Comparison of ENCODE assay signal across 8 cellular contexts in the genomic region with DNA sequence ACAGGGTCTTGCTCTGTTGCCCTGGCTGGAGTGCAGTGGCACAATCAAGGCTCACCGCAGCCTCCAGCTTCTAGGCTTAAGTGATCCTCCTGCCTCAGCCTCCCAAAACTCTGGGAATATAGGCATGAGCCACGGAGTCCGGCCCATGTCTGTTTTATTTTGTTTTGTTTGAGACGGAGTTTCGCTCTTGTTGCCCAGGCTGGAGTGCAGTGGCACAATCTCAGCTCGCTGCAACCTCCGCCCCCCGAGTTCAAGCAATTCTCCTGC. TPM values are rescaled to one million over a fixed set of nuclear protein-coding genes. Genes with fewer than 3 reads are reported as not detected.
DNase-seq lines count a peak whose midpoint lies in the region; ATAC-seq, FAIRE-seq and TF ChIP-seq lines count a peak whose summit lies in the region.
"Not testable (repeated sequence)": the region's sequence is repeated elsewhere in the genome, so short reads cannot be mapped to it uniquely, and the experiment has no call there.

No MANE protein-coding gene starts in this region.

- H3K79me2 ChIP-seq in KMS-11 (ENCODE audit: insufficient read depth, low read depth); GM12878 (ENCODE audit: control insufficient read depth, insufficient read depth, low read length): not testable (repeated sequence)

- not testable (repeated sequence) for H4K20me1 ChIP-seq in KMS-11 (ENCODE audit: insufficient read depth); GM12878 (ENCODE audit: control insufficient read depth, insufficient read depth)

- not testable (repeated sequence) for H3K9me3 ChIP-seq in GM12878 (replicated peaks; ENCODE audit: control insufficient read depth, insufficient read depth, low read length); esophagus muscularis mucosa; liver (ENCODE audit: control insufficient read depth in 4 of 4, low read length in 3 of 4); ovary; thymus (ENCODE audit: control insufficient read depth)

- not testable (repeated sequence) for H3K4me3 ChIP-seq in KMS-11 (IDR thresholded peaks at IDR 0.05; ENCODE audit: insufficient read depth, low read depth, low read length)
- H3K4me3 ChIP-seq in GM12878 (peak overlapping the region; percentile 76), esophagus muscularis mucosa (peak overlapping the region; percentile 70 to 97 (median 82)), liver (ENCODE audit: low read depth in 1 of 3, low read length in 3 of 3) (peak overlapping the region; percentile 80 to 94 (median 91)), ovary (peak overlapping the region; percentile 56), thymus (ENCODE audit: low read length) (peak overlapping the region; percentile 59)

- not testable (repeated sequence) for ATAC-seq in WTC11, GM12878

- TF ChIP-seq CTCF in CD14-positive monocyte (IDR thresholded peaks at IDR 0.05); KMS-11 (conservative IDR thresholded peaks at IDR 0.05; ENCODE audit: low read depth, low read length); WTC11 (IDR thresholded peaks at IDR 0.05); GM12878 (IDR thresholded peaks at IDR 0.05 in 2 of 3, conservative IDR thresholded peaks at IDR 0.05 in 1 of 3; ENCODE audit: control insufficient read depth in 2 of 3, extremely low read depth in 1 of 3, insufficient read depth in 1 of 3, low read depth in 3 of 3, low read length in 3 of 3); esophagus muscularis mucosa (IDR thresholded peaks at IDR 0.05); liver (IDR thresholded peaks at IDR 0.05; ENCODE audit: low read depth, low read length, missing input control); ovary (IDR thresholded peaks at IDR 0.05): not testable (repeated sequence)

- in situ Hi-C loops in GM12878 (cut with MboI): not testable (repeated sequence)

- H2AFZ ChIP-seq in KMS-11 (ENCODE audit: low read depth): peak overlapping the region; percentile 89; the same call in 1 of the 2 replicates
- H2AFZ ChIP-seq in GM12878 (ENCODE audit: control insufficient read depth, low read depth, low read length): peak overlapping the region; percentile 89; the same call in 1 of the 2 replicates

- WGBS in GM12878 (ENCODE audit: insufficient coverage, insufficient replicate concordance, low lambda C conversion rate, missing lambda C conversion rate): 98% methylated on average over 8 of the region's 8 CpGs
- 90% methylated on average over 8 of the region's 8 CpGs for WGBS in esophagus muscularis mucosa
- WGBS in liver: 92% methylated on average over 8 of the region's 8 CpGs
- WGBS in ovary, 3 donors: 73 to 85% (median 82%) methylated on average over 8 of the region's 8 CpGs
- 89% methylated on average over 8 of the region's 8 CpGs for WGBS in thymus

- not testable (repeated sequence) for BruUV-seq in GM12878 (replicated peaks; lab: Mats Ljungman, UMichigan)

- TF ChIP-seq RAD21 in GM12878 (IDR thresholded peaks at IDR 0.05; ENCODE audit: insufficient read depth, low read depth, low read length); liver (IDR thresholded peaks at IDR 0.05): not testable (repeated sequence)

- DNase-seq in CD14-positive monocyte (ENCODE audit: low spot score); WTC11 (ENCODE audit: low spot score); GM12878 (ENCODE audit: low read depth, low spot score); esophagus muscularis mucosa (ENCODE audit: extremely low spot score); ovary: not testable (repeated sequence)

- FAIRE-seq in GM12878 (lab: Jason Lieb, UNC): not testable (repeated sequence)

- H3K27ac ChIP-seq in KMS-11 (peak overlapping the region; percentile 95), GM12878 (ENCODE audit: control insufficient read depth, insufficient read depth) (peak overlapping the region; percentile 88), esophagus muscularis mucosa (replicated peaks in 1 of 4) (peak overlapping the region; percentile 97 to 100 (median 98)), liver (ENCODE audit: low read depth in 1 of 2, low read length in 2 of 2) (peak overlapping the region; percentile 97 to 99), ovary (peak overlapping the region in 1 of 2 donors; percentile 99)
- H3K27ac ChIP-seq in thymus (ENCODE audit: low read depth): not testable (repeated sequence)

- H3K36me3 ChIP-seq in KMS-11 (ENCODE audit: insufficient read depth); GM12878 (ENCODE audit: control insufficient read depth in 2 of 2, insufficient read depth in 2 of 2, low read length in 1 of 2); liver (ENCODE audit: control insufficient read depth in 4 of 4, insufficient read depth in 3 of 4, low read depth in 1 of 4, low read length in 3 of 4); ovary: not testable (repeated sequence)
- H3K36me3 ChIP-seq in esophagus muscularis mucosa: peaks cover 3 to 27% (median 21%) of the 10 kb centered on the region in 4 donors
- peaks cover 13% of the 10 kb centered on the region for H3K36me3 ChIP-seq in thymus (ENCODE audit: control insufficient read depth, insufficient read depth)

- not testable (repeated sequence) for H3K9me3 Mint-ChIP-seq in CD14-positive monocyte, WTC11

- H3K4me2 ChIP-seq in KMS-11 (peak overlapping the region; percentile 41), GM12878 (ENCODE audit: control insufficient read depth, insufficient read depth) (peak overlapping the region; percentile 93)

- not testable (repeated sequence) for H3K27me3 Mint-ChIP-seq in CD14-positive monocyte (ENCODE audit: low read depth in 3 of 3); WTC11 (ENCODE audit: low read depth)

- RAD21 ChIA-PET in GM12878 (lab: Charles Lee; ENCODE audit: unreplicated experiment): interaction anchor here (0.7 to 4.8 kb wide), 13 partner anchors 13 to 236 kb away, joined by 3 to 31 read pairs (median 4); a partner anchor contains a TSS

- peak overlapping the region in 6 of 7 donors; percentile 48 to 84 (median 80) for H3K27ac Mint-ChIP-seq in CD14-positive monocyte
- H3K27ac Mint-ChIP-seq in WTC11: not testable (repeated sequence)

- POLR2A ChIA-PET in WTC11 (lab: Charles Lee) (interaction anchor here (1.0 kb wide), 2 partner anchors 18 to 166 kb away, joined by 3 read pairs; a partner anchor contains a TSS), GM12878 (lab: Charles Lee) (interaction anchor here (0.8 to 1.6 kb wide), 7 partner anchors 26 to 166 kb away, joined by 3 to 4 read pairs (median 3); a partner anchor contains a TSS)

- SMC1A ChIA-PET in GM12878 (lab: Charles Lee; ENCODE audit: uncharacterized antibody, unreplicated experiment): interaction anchor here (1.0 to 1.6 kb wide), 4 partner anchors 64 to 165 kb away, joined by 3 read pairs; a partner anchor contains a TSS

- peak overlapping the region; percentile 77 to 85 for H3K4me3 Mint-ChIP-seq in CD14-positive monocyte
- peak overlapping the region; percentile 81 for H3K4me3 Mint-ChIP-seq in WTC11

- CTCF ChIA-PET in WTC11 (lab: Charles Lee) (interaction anchor here (0.6 to 5.4 kb wide), 37 partner anchors 11 to 870 kb away, joined by 3 to 37 read pairs (median 5); a partner anchor contains a TSS), GM12878 (lab: Yijun Ruan, JAX) (interaction anchor here (0.6 to 8.2 kb wide), 28 partner anchors 12 to 363 kb away, joined by 3 to 89 read pairs (median 5); a partner anchor contains a TSS)

- H3K4me1 Mint-ChIP-seq in CD14-positive monocyte (peaks cover 39% of the 10 kb centered on the region), WTC11 (peaks cover 18% of the 10 kb centered on the region)

- H3K36me3 Mint-ChIP-seq in CD14-positive monocyte: peaks cover 22 to 33% of the 10 kb centered on the region in 2 donors
- H3K36me3 Mint-ChIP-seq in WTC11: peaks cover 34% of the 10 kb centered on the region

- not testable (repeated sequence) for TF ChIP-seq POLR2A in GM12878 (IDR thresholded peaks at IDR 0.05; ENCODE audit: low read depth, low read length); esophagus muscularis mucosa (IDR thresholded peaks at IDR 0.05; ENCODE audit: low read depth); ovary (IDR thresholded peaks at IDR 0.05)

- H3K9ac ChIP-seq in KMS-11: peak overlapping the region; percentile 90; the same call in 1 of the 2 replicates
- H3K9ac ChIP-seq in GM12878 (ENCODE audit: control insufficient read depth, insufficient read depth, low read length): peak overlapping the region; percentile 86
- peak overlapping the region; percentile 37 to 44 for H3K9ac ChIP-seq in liver (ENCODE audit: low read depth in 1 of 2, low read length in 2 of 2)

- TF ChIP-seq EP300 in GM12878 (IDR thresholded peaks at IDR 0.05; ENCODE audit: borderline replicate concordance in 1 of 2, control insufficient read depth in 1 of 2, low read depth in 2 of 2, low read length in 2 of 2); esophagus muscularis mucosa (IDR thresholded peaks at IDR 0.05); ovary (IDR thresholded peaks at IDR 0.05): not testable (repeated sequence)

- peaks cover 15% of the 10 kb centered on the region for H3K4me1 ChIP-seq in KMS-11 (ENCODE audit: low read depth, poor library complexity, severe bottlenecking)
- peaks cover 17% of the 10 kb centered on the region for H3K4me1 ChIP-seq in GM12878 (ENCODE audit: control insufficient read depth, insufficient read depth, low read length)
- H3K4me1 ChIP-seq in esophagus muscularis mucosa: peaks cover 16 to 37% (median 34%) of the 10 kb centered on the region in 4 donors
- H3K4me1 ChIP-seq in liver (ENCODE audit: control insufficient read depth in 4 of 4, insufficient read depth in 4 of 4, low read length in 3 of 4): peaks cover 0 to 16% (median 10%) of the 10 kb centered on the region in 4 donors
- not testable (repeated sequence) for H3K4me1 ChIP-seq in ovary (ENCODE audit: insufficient read depth); thymus (ENCODE audit: control insufficient read depth, insufficient read depth, low read length)

- H3K27me3 ChIP-seq in KMS-11 (ENCODE audit: insufficient read depth, low read depth); GM12878 (replicated peaks in 1 of 2; ENCODE audit: control insufficient read depth in 2 of 2, insufficient read depth in 2 of 2, low read length in 1 of 2); esophagus muscularis mucosa; liver (ENCODE audit: control insufficient read depth in 4 of 4, insufficient read depth in 4 of 4, low read length in 3 of 4); ovary; thymus (ENCODE audit: control insufficient read depth, insufficient read depth): not testable (repeated sequence)

- intact Hi-C loops in CD14-positive monocyte (cut with micrococcal nuclease): loop anchor here in 1 of 2 donors (5.0 to 10.0 kb wide), 3 partner anchors 67 to 170 kb away; a partner anchor contains a TSS
- intact Hi-C loops in GM12878 (cut with micrococcal nuclease; ENCODE audit: unreplicated experiment): loop anchor here (1.0 to 10.0 kb wide), 5 partner anchors 63 to 240 kb away; a partner anchor contains a TSS
- intact Hi-C loops in esophagus muscularis mucosa (cut with DNase I): loop anchor here (5.0 to 10.0 kb wide), 3 partner anchors 67 to 170 kb away; a partner anchor contains a TSS
- intact Hi-C loops in ovary (cut with DNase I): loop anchor here (5.0 to 10.0 kb wide), 7 partner anchors 72 to 170 kb away; a partner anchor contains a TSS

RNA-seq across cellular contexts. Expression of a gene that starts 0.9 kb away (rescaled TPM):
- polyA plus RNA-seq in CD14-positive monocyte (10 to 100 TPM; 34.4 to 40.4 TPM), GM12878 (2011; rRNA removed) (31.5 and 71.7 TPM in 2 replicates), GM12878 (2014; fragmentation: Illumina TruSeq; extraction: Trizol) (24.5 and 49.2 TPM in 2 replicates), GM12878 (2014; fragmentation: Nextera tagmentation; extraction: Ambion mirVana) (10 to 100 TPM in 1 of 2 experiments, 1 to 10 TPM in 1; 4.1 to 18.6 TPM), GM12878 (2014; rRNA removed) (112 and 123 TPM in 2 replicates), GM12878 (2016; fragmentation: Nextera tagmentation; extraction: Ambion mirVana) (100 to 1,000 TPM; 137 to 138 TPM), liver (10 to 100 TPM; 12.9 to 19.5 TPM), ovary (10 to 100 TPM; 60.9 to 86.3 TPM), thymus (52.0 TPM)
- total RNA-seq in WTC11 (2021) (171 to 248 TPM (median 235 TPM) in 3 replicates), GM12878 (2014; rRNA removed) (109 and 113 TPM in 2 replicates), GM12878 (2014; rRNA removed; fragmentation: Illumina TruSeq; extraction: Trizol) (46.6 and 49.1 TPM in 2 replicates), GM12878 (2021) (75.1 and 78.4 TPM in 2 replicates), esophagus muscularis mucosa (100 to 1,000 TPM; 150 to 189 (median 172) TPM), liver (10 to 100 TPM; 10.8 to 17.1 TPM), ovary (100 to 1,000 TPM in 4 of 7 donors, 10 to 100 TPM in 3; 77.3 to 147 (median 101) TPM)
- 12.4 and 13.8 TPM in 2 replicates for total RNA-seq in GM12878 (2013; cell fraction: nucleolus; rRNA removed)
- polyA plus RNA-seq in GM12878 (2011; ENCODE audit: low read depth): 38.1 TPM
- 70.5 and 91.1 TPM in 2 replicates for polyA plus RNA-seq in GM12878 (2011; cell fraction: cytosol; rRNA removed)
- 45.5 and 46.3 TPM in 2 replicates for polyA plus RNA-seq in GM12878 (2011; cell fraction: nucleus; rRNA removed)
- 65.4 and 81.8 TPM in 2 replicates for polyA plus RNA-seq in GM12878 (2012)
- polyA minus RNA-seq in GM12878 (2011; rRNA and poly(A)+ RNA removed): 18.9 and 28.1 TPM in 2 replicates
- polyA minus RNA-seq in GM12878 (2011; cell fraction: cytosol; rRNA and poly(A)+ RNA removed): 29.0 and 29.4 TPM in 2 replicates
- 7.7 and 10.0 TPM in 2 replicates for polyA minus RNA-seq in GM12878 (2011; cell fraction: nucleus; rRNA and poly(A)+ RNA removed)

RNA-seq across cellular contexts. Expression of a gene that starts 12.3 kb away (rescaled TPM):
- 10 to 100 TPM; 16.2 to 17.8 TPM for polyA plus RNA-seq in CD14-positive monocyte
- 16.7 to 19.6 TPM (median 17.6 TPM) in 3 replicates for total RNA-seq in WTC11 (2021)
- 9.9 and 10.9 TPM in 2 replicates for total RNA-seq in GM12878 (2013; cell fraction: nucleolus; rRNA removed)
- 17.7 and 18.4 TPM in 2 replicates for total RNA-seq in GM12878 (2014; rRNA removed)
- total RNA-seq in GM12878 (2014; rRNA removed; fragmentation: Illumina TruSeq; extraction: Trizol): 10.0 and 11.4 TPM in 2 replicates
- total RNA-seq in GM12878 (2021): 23.4 and 24.0 TPM in 2 replicates
- 4.9 TPM for polyA plus RNA-seq in GM12878 (2011; ENCODE audit: low read depth)
- polyA plus RNA-seq in GM12878 (2011; rRNA removed): 0.39 and 2.7 TPM in 2 replicates
- 12.2 and 13.6 TPM in 2 replicates for polyA plus RNA-seq in GM12878 (2011; cell fraction: cytosol; rRNA removed)
- 7.6 and 10.8 TPM in 2 replicates for polyA plus RNA-seq in GM12878 (2011; cell fraction: nucleus; rRNA removed)
- 11.9 and 13.4 TPM in 2 replicates for polyA plus RNA-seq in GM12878 (2012)
- polyA plus RNA-seq in GM12878 (2014; fragmentation: Illumina TruSeq; extraction: Trizol): 0.35 and 14.8 TPM in 2 replicates
- polyA plus RNA-seq in GM12878 (2014; fragmentation: Nextera tagmentation; extraction: Ambion mirVana): 1 to 10 TPM; 2.4 to 3.3 TPM
- polyA plus RNA-seq in GM12878 (2014; rRNA removed): 17.4 and 18.3 TPM in 2 replicates
- polyA plus RNA-seq in GM12878 (2016; fragmentation: Nextera tagmentation; extraction: Ambion mirVana): 10 to 100 TPM; 18.3 to 19.8 TPM
- 3.1 and 6.1 TPM in 2 replicates for polyA minus RNA-seq in GM12878 (2011; rRNA and poly(A)+ RNA removed)
- 2.3 and 3.7 TPM in 2 replicates for polyA minus RNA-seq in GM12878 (2011; cell fraction: cytosol; rRNA and poly(A)+ RNA removed)
- polyA minus RNA-seq in GM12878 (2011; cell fraction: nucleus; rRNA and poly(A)+ RNA removed): 2.2 and 2.6 TPM in 2 replicates
- total RNA-seq in esophagus muscularis mucosa: 10 to 100 TPM; 21.2 to 57.1 (median 33.1) TPM
- 1 to 10 TPM; 4.5 to 7.2 TPM for total RNA-seq in liver
- 1 to 10 TPM; 4.8 to 6.7 TPM for polyA plus RNA-seq in liver
- total RNA-seq in ovary: 10 to 100 TPM; 10.2 to 30.5 (median 19.9) TPM
- 10 to 100 TPM; 15.0 to 23.8 TPM for polyA plus RNA-seq in ovary
- 15.4 TPM for polyA plus RNA-seq in thymus

RNA-seq across cellular contexts. Expression of a gene that starts 18.1 kb away (rescaled TPM):
- polyA plus RNA-seq in CD14-positive monocyte (1 to 10 TPM in 1 of 2 donors, under 1 TPM in 1; 0.97 to 1.1 TPM), GM12878 (2011; rRNA removed) (not detected in 2 replicates), GM12878 (2014; fragmentation: Illumina TruSeq; extraction: Trizol) (0.38 and 0.52 TPM in 2 replicates), GM12878 (2014; fragmentation: Nextera tagmentation; extraction: Ambion mirVana) (under 1 TPM; 0.18 to 0.24 TPM), GM12878 (2014; rRNA removed) (0.49 and 0.81 TPM in 2 replicates), GM12878 (2016; fragmentation: Nextera tagmentation; extraction: Ambion mirVana) (under 1 TPM; 0.26 to 0.27 TPM), liver (1 to 10 TPM; 1.6 to 3.2 TPM), ovary (1 to 10 TPM; 1.5 to 2.8 TPM), thymus (3.1 TPM)
- total RNA-seq in WTC11 (2021) (1.3 to 3.2 TPM (median 2.2 TPM) in 3 replicates), GM12878 (2014; rRNA removed) (0.51 and 0.93 TPM in 2 replicates), GM12878 (2014; rRNA removed; fragmentation: Illumina TruSeq; extraction: Trizol) (0.28 and 0.45 TPM in 2 replicates), GM12878 (2021) (0.98 and 1.1 TPM in 2 replicates), esophagus muscularis mucosa (1 to 10 TPM in 3 of 4 donors, under 1 TPM in 1; 0.42 to 5.1 (median 3.1) TPM), liver (1 to 10 TPM in 1 of 2 donors, under 1 TPM in 1; 0.51 to 1.2 TPM), ovary (1 to 10 TPM; 1.4 to 3.4 (median 2.3) TPM)
- total RNA-seq in GM12878 (2013; cell fraction: nucleolus; rRNA removed): not detected in 2 replicates
- polyA plus RNA-seq in GM12878 (2011; ENCODE audit: low read depth): 0.13 TPM
- 0.03 and 0.06 TPM in 2 replicates for polyA plus RNA-seq in GM12878 (2011; cell fraction: cytosol; rRNA removed)
- 0.20 TPM in 1 of 2 replicates, not detected in the other for polyA plus RNA-seq in GM12878 (2011; cell fraction: nucleus; rRNA removed)
- 0.44 and 0.54 TPM in 2 replicates for polyA plus RNA-seq in GM12878 (2012)
- polyA minus RNA-seq in GM12878 (2011; rRNA and poly(A)+ RNA removed): 0.21 TPM in 1 of 2 replicates, not detected in the other
- not detected in 2 replicates for polyA minus RNA-seq in GM12878 (2011; cell fraction: cytosol; rRNA and poly(A)+ RNA removed)
- polyA minus RNA-seq in GM12878 (2011; cell fraction: nucleus; rRNA and poly(A)+ RNA removed): not detected in 2 replicates

RNA-seq across cellular contexts. Expression of a gene that starts 26.1 kb away (rescaled TPM):
- polyA plus RNA-seq in CD14-positive monocyte: 10 to 100 TPM in 1 of 2 donors, 1 to 10 TPM in 1; 6.7 to 14.1 TPM
- 22.2 to 26.2 TPM (median 22.8 TPM) in 3 replicates for total RNA-seq in WTC11 (2021)
- total RNA-seq in GM12878 (2013; cell fraction: nucleolus; rRNA removed): 3.2 and 4.1 TPM in 2 replicates
- 11.9 and 16.2 TPM in 2 replicates for total RNA-seq in GM12878 (2014; rRNA removed)
- total RNA-seq in GM12878 (2014; rRNA removed; fragmentation: Illumina TruSeq; extraction: Trizol): 6.8 and 8.1 TPM in 2 replicates
- 32.5 and 34.9 TPM in 2 replicates for total RNA-seq in GM12878 (2021)
- polyA plus RNA-seq in GM12878 (2011; ENCODE audit: low read depth): 1.0 TPM
- 2.5 and 4.7 TPM in 2 replicates for polyA plus RNA-seq in GM12878 (2011; rRNA removed)
- 11.3 and 19.5 TPM in 2 replicates for polyA plus RNA-seq in GM12878 (2011; cell fraction: cytosol; rRNA removed)
- polyA plus RNA-seq in GM12878 (2011; cell fraction: nucleus; rRNA removed): 9.7 and 16.3 TPM in 2 replicates
- 11.1 and 12.5 TPM in 2 replicates for polyA plus RNA-seq in GM12878 (2012)
- polyA plus RNA-seq in GM12878 (2014; fragmentation: Illumina TruSeq; extraction: Trizol): 0.40 and 2.9 TPM in 2 replicates
- polyA plus RNA-seq in GM12878 (2014; fragmentation: Nextera tagmentation; extraction: Ambion mirVana): 1 to 10 TPM in 1 of 2 experiments, under 1 TPM in 1; 0.16 to 1.7 TPM
- 26.3 and 27.0 TPM in 2 replicates for polyA plus RNA-seq in GM12878 (2014; rRNA removed)
- 10 to 100 TPM; 28.6 to 44.6 TPM for polyA plus RNA-seq in GM12878 (2016; fragmentation: Nextera tagmentation; extraction: Ambion mirVana)
- polyA minus RNA-seq in GM12878 (2011; rRNA and poly(A)+ RNA removed): 5.1 and 7.9 TPM in 2 replicates
- 5.9 and 11.5 TPM in 2 replicates for polyA minus RNA-seq in GM12878 (2011; cell fraction: cytosol; rRNA and poly(A)+ RNA removed)
- polyA minus RNA-seq in GM12878 (2011; cell fraction: nucleus; rRNA and poly(A)+ RNA removed): 1.8 and 4.2 TPM in 2 replicates
- total RNA-seq in esophagus muscularis mucosa: 10 to 100 TPM in 3 of 4 donors, 1 to 10 TPM in 1; 9.6 to 21.8 (median 13.1) TPM
- total RNA-seq in liver: 1 to 10 TPM; 3.8 to 7.9 TPM
- 1 to 10 TPM; 6.1 to 7.4 TPM for polyA plus RNA-seq in liver
- total RNA-seq in ovary: 10 to 100 TPM in 2 of 7 donors, 1 to 10 TPM in 5; 7.3 to 11.6 (median 8.5) TPM
- polyA plus RNA-seq in ovary: 1 to 10 TPM; 1.1 to 7.6 TPM
- polyA plus RNA-seq in thymus: 11.5 TPM

RNA-seq across cellular contexts. Expression of a gene that starts 43.0 kb away (rescaled TPM):
- not detected for polyA plus RNA-seq in CD14-positive monocyte
- not detected in 3 replicates for total RNA-seq in WTC11 (2021)
- total RNA-seq in GM12878 (2013; cell fraction: nucleolus; rRNA removed): not detected in 2 replicates
- not detected in 2 replicates for total RNA-seq in GM12878 (2014; rRNA removed)
- total RNA-seq in GM12878 (2014; rRNA removed; fragmentation: Illumina TruSeq; extraction: Trizol): not detected in 2 replicates
- total RNA-seq in GM12878 (2021): not detected in 2 replicates
- not detected for polyA plus RNA-seq in GM12878 (2011; ENCODE audit: low read depth)
- not detected in 2 replicates for polyA plus RNA-seq in GM12878 (2011; rRNA removed)
- not detected in 2 replicates for polyA plus RNA-seq in GM12878 (2011; cell fraction: cytosol; rRNA removed)
- polyA plus RNA-seq in GM12878 (2011; cell fraction: nucleus; rRNA removed): not detected in 2 replicates
- not detected in 2 replicates for polyA plus RNA-seq in GM12878 (2012)
- not detected in 2 replicates for polyA plus RNA-seq in GM12878 (2014; fragmentation: Illumina TruSeq; extraction: Trizol)
- not detected for polyA plus RNA-seq in GM12878 (2014; fragmentation: Nextera tagmentation; extraction: Ambion mirVana)
- polyA plus RNA-seq in GM12878 (2014; rRNA removed): 0.10 TPM in 1 of 2 replicates, not detected in the other
- polyA plus RNA-seq in GM12878 (2016; fragmentation: Nextera tagmentation; extraction: Ambion mirVana): not detected
- not detected in 2 replicates for polyA minus RNA-seq in GM12878 (2011; rRNA and poly(A)+ RNA removed)
- not detected in 2 replicates for polyA minus RNA-seq in GM12878 (2011; cell fraction: cytosol; rRNA and poly(A)+ RNA removed)
- not detected in 2 replicates for polyA minus RNA-seq in GM12878 (2011; cell fraction: nucleus; rRNA and poly(A)+ RNA removed)
- not detected for total RNA-seq in esophagus muscularis mucosa
- total RNA-seq in liver: not detected
- polyA plus RNA-seq in liver: under 1 TPM; 0.09 to 0.31 TPM
- total RNA-seq in ovary: under 1 TPM in 1 of 7 donors, not detected in 6; 0.46 TPM
- not detected for polyA plus RNA-seq in ovary
- polyA plus RNA-seq in thymus: 0.50 TPM
